Comparison of ENCODE assay signal across 25 cellular contexts in the genomic region with DNA sequence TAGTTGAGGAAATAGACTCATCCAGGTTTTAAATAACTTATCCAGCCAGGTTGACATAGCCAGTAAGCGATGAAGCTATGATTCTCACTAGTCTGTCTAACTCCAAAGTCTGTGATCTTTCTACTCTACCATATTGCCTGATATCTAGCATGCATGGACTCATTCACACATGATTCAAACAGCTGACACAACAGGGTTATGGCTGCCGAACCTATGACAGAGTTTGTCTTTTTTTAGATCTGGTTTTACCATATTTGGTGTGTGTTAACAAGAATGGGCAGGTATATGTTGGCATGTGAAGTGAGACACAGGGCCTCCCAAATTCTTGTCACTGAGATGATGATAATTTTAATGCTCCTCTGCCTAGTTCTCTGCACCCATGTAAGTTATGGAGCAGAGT.
DNase-seq lines count a peak whose midpoint lies in the region; ATAC-seq and TF ChIP-seq lines count a peak whose summit lies in the region.
"Had no signal": no experiment of that assay in that cellular context is flagged by ENCODE, and none has a peak within 500 bp of the region (broad histone marks: within the 10 kb centered on the region; RNA-seq: fewer than 3 reads in every experiment).

No MANE protein-coding gene starts in this region.

- H3K27ac Mint-ChIP-seq in MCF 10A (ENCODE audit: low read depth, unreplicated experiment), result no peak overlapping the region
- H3K27ac Mint-ChIP-seq: activated CD4-positive, alpha-beta memory T cell treated with anti-CD3 and anti-CD28 coated beads, Interleukin-2, amount 10 ng/mL, durations not matched to agents 7 days and 5 days; activated naive CD8-positive, alpha-beta T cell; activated T-helper 2 cell treated with anti-CD3 and anti-CD28 coated beads, Interferon-gamma antibody, Interleukin-2, Interleukin-4, amounts not matched to agents 10 μg/mL and 5 μg/mL and 100 μg/mL, durations not matched to agents 14 hours and 24 hours and 36 hours; progenitor cell of endocrine pancreas had no signal

- H3K79me2 ChIP-seq in mammary epithelial cell (ENCODE audit: insufficient read depth, low read length), result no peaks in the 10 kb centered on the region

- no peak overlapping the region for H3K4me3 ChIP-seq in mammary epithelial cell (replicated peaks in 1 of 3; ENCODE audit: insufficient read depth in 1 of 3, low read depth in 2 of 3, low read length in 3 of 3)
- H3K4me3 ChIP-seq in ascending aorta, result no peak overlapping the region
- H3K4me3 ChIP-seq in thoracic aorta, result no peak overlapping the region
- H3K4me3 ChIP-seq: sigmoid colon, SK-N-MC, testis had no signal

- 56% methylated on average over 2 of the region's 2 CpGs for WGBS in mammary epithelial cell (ENCODE audit: low coverage, missing lambda C conversion rate)

- TF ChIP-seq CTCF in mammary epithelial cell (conservative IDR thresholded peaks at IDR 0.05 in 1 of 2, IDR thresholded peaks at IDR 0.05 in 1 of 2; ENCODE audit: extremely low read depth in 1 of 2, insufficient read depth in 1 of 2, low read depth in 1 of 2, low read length in 2 of 2) (no peak), MCF 10A (IDR thresholded peaks at IDR 0.05; ENCODE audit: unreplicated experiment) (no peak), ascending aorta (IDR thresholded peaks at IDR 0.05) (no peak), thoracic aorta (IDR thresholded peaks at IDR 0.05) (no peak)

- H3K9me3 ChIP-seq in mammary epithelial cell (replicated peaks; ENCODE audit: insufficient read depth, low read length) (no peaks in the 10 kb centered on the region), ascending aorta (no peaks in the 10 kb centered on the region), thoracic aorta (no peaks in the 10 kb centered on the region)
- H3K9me3 ChIP-seq: sigmoid colon, testis had no signal

- DNase-seq in mammary epithelial cell (peak; percentile 74), MCF 10A (ENCODE audit: unreplicated experiment) (no peak), ascending aorta (ENCODE audit: low spot score in 2 of 2) (no peak), kidney tubule cell (ENCODE audit: low spot score) (peak; percentile 21), thoracic aorta (ENCODE audit: low spot score) (no peak), SHP77 (lab: John Stamatoyannopoulos, UW) (no peak), kidney glomerular epithelial cell (lab: John Stamatoyannopoulos, UW) (no peak)
- DNase-seq: 8988T; activated CD4-positive, alpha-beta memory T cell treated with anti-CD3 and anti-CD28 coated beads, Interleukin-2, amount 10 ng/mL, durations not matched to agents 7 days and 5 days; Calu3; KBM-7; left colon; mesendoderm; NCI-H1436; NCI-H345; NCI-H748 treated with DMSO at 0.1 percent for 48 hours; sigmoid colon; stimulated activated naive CD8-positive, alpha-beta T cell treated with anti-CD3 and anti-CD28 coated beads, Interleukin-15, Interleukin-2, amounts not matched to agents 100 U/mL and 50 U/mL, for 24 hours; testis had no signal

- no peak overlapping the region for H3K4me3 Mint-ChIP-seq in MCF 10A (ENCODE audit: unreplicated experiment)
- H3K4me3 Mint-ChIP-seq: activated CD4-positive, alpha-beta memory T cell treated with anti-CD3 and anti-CD28 coated beads, Interleukin-2, amount 10 ng/mL, durations not matched to agents 7 days and 5 days; activated naive CD8-positive, alpha-beta T cell; central memory CD8-positive, alpha-beta T cell had no signal

- peak overlapping the region; percentile 7 for H3K4me2 ChIP-seq in mammary epithelial cell (ENCODE audit: insufficient read depth, low read depth, low read length)

- intact Hi-C loops in mammary epithelial cell (cut with micrococcal nuclease) (no loop called here), MCF 10A (cut with micrococcal nuclease) (no loop called here), ascending aorta (cut with DNase I) (loop anchor here (5.0 to 10.0 kb wide), 5 partner anchors 144 to 399 kb away; a partner anchor contains a TSS)

- CTCF ChIA-PET in mammary epithelial cell (lab: Charles Lee; ENCODE audit: low non-redundant PET) (no interaction called here), MCF 10A (lab: Yijun Ruan, JAX) (interaction anchor here (0.6 to 1.4 kb wide), 3 partner anchors 18 to 418 kb away, joined by 3 read pairs; no protein-coding TSS in a partner anchor)

- H3K27ac ChIP-seq in mammary epithelial cell (ENCODE audit: insufficient read depth, low read depth, low read length) (no peak overlapping the region), ascending aorta (peak overlapping the region; percentile 74 to 75), thoracic aorta (peak overlapping the region; percentile 58 to 60)
- H3K27ac ChIP-seq: SK-N-MC, testis had no signal

- no peak overlapping the region for H3K9ac ChIP-seq in mammary epithelial cell (ENCODE audit: insufficient read depth, low read length)

- H2AFZ ChIP-seq in mammary epithelial cell (ENCODE audit: low read depth, low read length), result peak overlapping the region; percentile 3

- H3K4me1 ChIP-seq in mammary epithelial cell (ENCODE audit: insufficient read depth, low read length) (peaks cover 25% of the 10 kb centered on the region), ascending aorta (peaks cover 3 to 34% of the 10 kb centered on the region in 2 donors), thoracic aorta (ENCODE audit: control insufficient read depth in 1 of 2, low read depth in 2 of 2) (peaks cover 25 to 57% of the 10 kb centered on the region in 2 donors)

- H3K36me3 Mint-ChIP-seq in MCF 10A (ENCODE audit: insufficient read depth, unreplicated experiment), result peaks cover 5% of the 10 kb centered on the region

- POLR2A ChIA-PET in MCF 10A (lab: Yijun Ruan, JAX), result interaction anchor here (0.6 to 1.8 kb wide), 6 partner anchors 9 to 124 kb away, joined by 3 to 5 read pairs (median 4); no protein-coding TSS in a partner anchor

- no peaks in the 10 kb centered on the region for H3K9me3 Mint-ChIP-seq in MCF 10A (ENCODE audit: unreplicated experiment)
- H3K9me3 Mint-ChIP-seq: activated CD4-positive, alpha-beta memory T cell treated with anti-CD3 and anti-CD28 coated beads, Interleukin-2, amount 10 ng/mL, durations not matched to agents 7 days and 5 days; activated T-helper 2 cell treated with anti-CD3 and anti-CD28 coated beads, Interferon-gamma antibody, Interleukin-2, Interleukin-4, amounts not matched to agents 10 μg/mL and 5 μg/mL and 100 μg/mL, durations not matched to agents 14 hours and 24 hours and 36 hours; central memory CD8-positive, alpha-beta T cell had no signal

- H3K27me3 ChIP-seq in mammary epithelial cell (ENCODE audit: insufficient read depth, low read length) (no peaks in the 10 kb centered on the region), ascending aorta (no peaks in the 10 kb centered on the region), thoracic aorta (replicated peaks; ENCODE audit: insufficient read depth) (no peaks in the 10 kb centered on the region)
- H3K27me3 ChIP-seq: sigmoid colon, testis had no signal

- H3K27me3 Mint-ChIP-seq in MCF 10A (ENCODE audit: insufficient read depth, unreplicated experiment), result no peaks in the 10 kb centered on the region
- H3K27me3 Mint-ChIP-seq: activated CD4-positive, alpha-beta memory T cell treated with anti-CD3 and anti-CD28 coated beads, Interleukin-2, amount 10 ng/mL, durations not matched to agents 7 days and 5 days; activated naive CD8-positive, alpha-beta T cell; central memory CD8-positive, alpha-beta T cell; progenitor cell of endocrine pancreas had no signal

- BruUV-seq in mammary epithelial cell (replicated peaks; lab: Mats Ljungman, UMichigan), result no TSS peak
- no TSS peak for BruUV-seq in MCF 10A (replicated peaks; lab: Mats Ljungman, UMichigan)

- dilution Hi-C loops in mammary epithelial cell (cut with HindIII; ENCODE audit: low sequenced_read_pairs), result no loop called here

- no peaks in the 10 kb centered on the region for H4K20me1 ChIP-seq in mammary epithelial cell (ENCODE audit: insufficient read depth, low read length)

- H3K4me1 Mint-ChIP-seq in MCF 10A (ENCODE audit: insufficient read depth, unreplicated experiment), result peaks cover 10% of the 10 kb centered on the region
- H3K4me1 Mint-ChIP-seq: central memory CD8-positive, alpha-beta T cell had no signal

- H3K36me3 ChIP-seq in mammary epithelial cell (ENCODE audit: insufficient read depth, low read length), result no peaks in the 10 kb centered on the region
- no peaks in the 10 kb centered on the region for H3K36me3 ChIP-seq in ascending aorta
- no peaks in the 10 kb centered on the region for H3K36me3 ChIP-seq in thoracic aorta
- H3K36me3 ChIP-seq: sigmoid colon had no signal

- in situ Hi-C loops in mammary epithelial cell (cut with MboI; ENCODE audit: low sequenced_read_pairs in 2 of 2), result no loop called here

- ATAC-seq in thoracic aorta (ENCODE audit: insufficient number of reproducible peaks, low FRiP score, low read depth) (no peak), HG03196 (IDR thresholded peaks at IDR 0.05; ENCODE audit: unreplicated experiment) (no peak)
- ATAC-seq: left colon; stimulated activated naive CD8-positive, alpha-beta T cell treated with anti-CD3 and anti-CD28 coated beads, Interleukin-15, Interleukin-2, amounts not matched to agents 100 U/mL and 50 U/mL, for 24 hours had no signal

Comparison
In these comparisons a context has a peak if more than half of its experiments do, and no peak if none do; other contexts are left out.
1. DNase-seq: peak in mammary epithelial cell (single experiment) and kidney tubule cell (single experiment); none in MCF 10A (single experiment), ascending aorta (0 of 2), thoracic aorta (single experiment), SHP77 (0 of 2) and kidney glomerular epithelial cell (single experiment).